In the genomic region with DNA sequence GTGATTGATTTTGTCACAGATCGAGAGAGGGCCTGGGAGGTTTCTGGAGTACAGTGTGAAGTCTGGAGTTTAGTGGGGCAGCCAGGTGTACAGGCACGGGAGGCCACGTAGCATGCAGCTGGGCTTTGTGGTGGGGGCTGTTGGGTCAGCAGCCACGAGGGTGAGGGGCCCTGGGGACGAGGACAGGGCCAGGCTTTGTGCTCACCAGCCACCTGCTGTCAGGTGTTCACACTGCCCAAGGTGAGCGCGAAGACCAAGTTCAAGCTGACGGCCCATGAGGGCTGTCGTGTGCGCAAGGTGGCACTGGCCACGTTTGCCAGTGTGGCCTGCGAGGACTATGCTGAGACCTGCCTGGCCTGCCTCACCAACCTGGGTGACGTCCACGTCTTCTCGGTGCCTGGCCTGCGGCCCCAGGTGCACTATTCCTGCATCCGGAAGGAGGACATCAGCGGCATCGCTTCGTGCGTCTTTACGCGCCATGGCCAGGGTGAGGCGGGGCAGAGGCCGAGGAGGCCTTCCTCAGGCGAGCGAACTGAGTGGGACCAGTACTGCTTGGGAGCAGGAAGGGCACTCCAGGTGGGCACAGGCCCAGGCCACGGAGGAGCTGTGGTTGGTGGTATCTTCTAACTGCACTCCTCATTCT, we compare ENCODE assay signal across 25 cellular contexts.
"Had no signal": no experiment of that assay in that cellular context is flagged by ENCODE, and none has a peak within 500 bp of the region (broad histone marks: within the 10 kb centered on the region; RNA-seq: fewer than 3 reads in every experiment).

No MANE protein-coding gene starts in this region.

- H3K4me3 ChIP-seq: body of pancreas, cardiac muscle cell, left lung, lung, neural progenitor cell, prostate gland, tibial artery had no signal

- H3K27me3 ChIP-seq: body of pancreas, cardiac muscle cell, left lung, neural progenitor cell, tibial artery had no signal

- H3K4me3 Mint-ChIP-seq: activated naive CD8-positive, alpha-beta T cell treated with anti-CD3 and anti-CD28 coated beads, Interleukin-2, amount 50 U/mL, for 24 hours; activated T-helper 1 cell treated with anti-CD3 and anti-CD28 coated beads, Interleukin-12 subunit alpha, Interleukin-12 subunit beta, Interleukin-2, Interleukin-4 antibody, amounts not matched to agents 30 ng/mL and 10 ng/mL and 1 ng/mL, durations not matched to agents 14 hours and 24 hours and 36 hours; dendritic cell treated with granulocyte-macrophage colony-stimulating factor and Interleukin-4, amounts not matched to agents 40 ng/mL and 50 ng/mL, for 4 days; immature natural killer cell; naive thymus-derived CD4-positive, alpha-beta T cell; neural progenitor cell; stimulated activated naive CD8-positive, alpha-beta T cell treated with anti-CD3 and anti-CD28 coated beads, Interleukin-15, amount 100 ng/mL, for 72 hours; T-cell; T-helper 2 cell treated with Interferon-gamma antibody and Interleukin-4, amounts not matched to agents 5 μg/mL and 100 μg/mL, for 36 hours had no signal

- H3K9me3 ChIP-seq: body of pancreas, left lung, prostate gland, tibial artery had no signal

- H3K36me3 ChIP-seq: neural progenitor cell had no signal

- H3K4me2 ChIP-seq: neural progenitor cell had no signal

- H3K4me1 Mint-ChIP-seq: immature natural killer cell; naive thymus-derived CD4-positive, alpha-beta T cell; stimulated activated naive CD8-positive, alpha-beta T cell treated with anti-CD3 and anti-CD28 coated beads, Interleukin-15, amount 100 ng/mL, for 72 hours; T-cell had no signal

- DNase-seq: activated CD4-positive, alpha-beta T cell treated with anti-CD3 and anti-CD28 coated beads for 4 hours; activated CD4-positive, alpha-beta T cell treated with anti-CD3 and anti-CD28 coated beads, Interleukin-2, amount 50 U/mL, for 48 hours; activated gamma-delta T cell; activated naive CD4-positive, alpha-beta T cell treated with anti-CD3 and anti-CD28 coated beads, Interleukin-2, amount 50 U/mL, for 16 hours; activated naive CD8-positive, alpha-beta T cell treated with anti-CD3 and anti-CD28 coated beads, Interleukin-2, amount 50 U/mL, for 24 hours; body of pancreas; effector CD4-positive, alpha-beta T cell; erythroblast; foreskin fibroblast; immature natural killer cell; kidney glomerular epithelial cell; left lung; naive thymus-derived CD4-positive, alpha-beta T cell; stimulated activated CD4-positive, alpha-beta T cell treated with anti-CD3 and anti-CD28 coated beads, Interleukin-12 subunit alpha, Interleukin-12 subunit beta, amount 100 ng/mL, for 4 hours; stimulated activated naive CD8-positive, alpha-beta T cell treated with anti-CD3 and anti-CD28 coated beads, Interleukin-15, amount 100 ng/mL, for 72 hours; T-cell; tibial artery had no signal

- FAIRE-seq: TTC549 had no signal

- H3K27ac ChIP-seq: body of pancreas, cardiac muscle cell, left lung, neural progenitor cell, prostate gland, tibial artery had no signal

- ATAC-seq: activated naive CD8-positive, alpha-beta T cell treated with anti-CD3 and anti-CD28 coated beads, Interleukin-2, amount 50 U/mL, for 24 hours; body of pancreas; left lung; naive thymus-derived CD4-positive, alpha-beta T cell; T-cell had no signal

- H2AFZ ChIP-seq: neural progenitor cell had no signal

- H3K27ac Mint-ChIP-seq: activated naive CD8-positive, alpha-beta T cell treated with anti-CD3 and anti-CD28 coated beads, Interleukin-2, amount 50 U/mL, for 24 hours; activated T-helper 1 cell treated with anti-CD3 and anti-CD28 coated beads, Interleukin-12 subunit alpha, Interleukin-12 subunit beta, Interleukin-2, Interleukin-4 antibody, amounts not matched to agents 30 ng/mL and 10 ng/mL and 1 ng/mL, durations not matched to agents 14 hours and 24 hours and 36 hours; dendritic cell treated with granulocyte-macrophage colony-stimulating factor and Interleukin-4, amounts not matched to agents 40 ng/mL and 50 ng/mL, for 4 days; neural progenitor cell; stimulated activated naive CD8-positive, alpha-beta T cell treated with anti-CD3 and anti-CD28 coated beads, Interleukin-15, amount 100 ng/mL, for 72 hours; T-cell; T-helper 2 cell treated with Interferon-gamma antibody and Interleukin-4, amounts not matched to agents 5 μg/mL and 100 μg/mL, for 36 hours had no signal

- H3K27me3 Mint-ChIP-seq: activated naive CD8-positive, alpha-beta T cell treated with anti-CD3 and anti-CD28 coated beads, Interleukin-2, amount 50 U/mL, for 24 hours; dendritic cell treated with granulocyte-macrophage colony-stimulating factor and Interleukin-4, amounts not matched to agents 40 ng/mL and 50 ng/mL, for 4 days; naive thymus-derived CD4-positive, alpha-beta T cell; stimulated activated naive CD8-positive, alpha-beta T cell treated with anti-CD3 and anti-CD28 coated beads, Interleukin-15, amount 100 ng/mL, for 72 hours; T-cell had no signal

- H3K9me3 Mint-ChIP-seq: activated naive CD8-positive, alpha-beta T cell treated with anti-CD3 and anti-CD28 coated beads, Interleukin-2, amount 50 U/mL, for 24 hours; activated T-helper 1 cell treated with anti-CD3 and anti-CD28 coated beads, Interleukin-12 subunit alpha, Interleukin-12 subunit beta, Interleukin-2, Interleukin-4 antibody, amounts not matched to agents 30 ng/mL and 10 ng/mL and 1 ng/mL, durations not matched to agents 14 hours and 24 hours and 36 hours; dendritic cell treated with granulocyte-macrophage colony-stimulating factor and Interleukin-4, amounts not matched to agents 40 ng/mL and 50 ng/mL, for 4 days; immature natural killer cell; neural progenitor cell; stimulated activated naive CD8-positive, alpha-beta T cell treated with anti-CD3 and anti-CD28 coated beads, Interleukin-15, amount 100 ng/mL, for 72 hours; T-cell; T-helper 2 cell treated with Interferon-gamma antibody and Interleukin-4, amounts not matched to agents 5 μg/mL and 100 μg/mL, for 36 hours had no signal

- H3K9ac ChIP-seq: neural progenitor cell had no signal

- H3K4me1 ChIP-seq: body of pancreas, left lung, neural progenitor cell, prostate gland, tibial artery had no signal
